In genomic region chr1:15802234-15802965, GRCh38 we compare ENCODE assay signal across 18 cellular contexts. TPM values are rescaled to one million over a fixed set of nuclear protein-coding genes. Genes with fewer than 3 reads are reported as not detected.
A peak's percentile ranks its signal among the peaks of the same experiment; 100 is the strongest.
DNase-seq lines count a peak whose midpoint lies in the region; ATAC-seq and TF ChIP-seq lines count a peak whose summit lies in the region.
"Had no signal": no experiment of that assay in that cellular context is flagged by ENCODE, and none has a peak within 500 bp of the region (broad histone marks: within the 10 kb centered on the region; RNA-seq: fewer than 3 reads in every experiment).

No MANE protein-coding gene starts in this region.

- no peak for TF ChIP-seq EP300 in upper lobe of left lung (IDR thresholded peaks at IDR 0.05)

- WGBS in upper lobe of left lung, 2 donors: 81 to 83% methylated on average over 17 of the region's 17 CpGs

- no peak overlapping the region for H3K27ac Mint-ChIP-seq in T-helper 17 cell
- H3K27ac Mint-ChIP-seq: activated CD4-positive, alpha-beta memory T cell treated with anti-CD3 and anti-CD28 coated beads for 36 hours; stimulated activated naive CD8-positive, alpha-beta T cell treated with anti-CD3 and anti-CD28 coated beads, Interleukin-15, amount 100 ng/mL, for 72 hours had no signal

- H3K27me3 Mint-ChIP-seq in T-helper 17 cell: peaks cover 10% of the 10 kb centered on the region

- H3K27me3 ChIP-seq in H7 (ENCODE audit: control insufficient read depth, insufficient read depth, low read length): no peaks in the 10 kb centered on the region
- H3K27me3 ChIP-seq in SJCRH30: no peaks in the 10 kb centered on the region
- H3K27me3 ChIP-seq in upper lobe of left lung: no peaks in the 10 kb centered on the region
- H3K27me3 ChIP-seq: gastroesophageal sphincter, Peyer's patch had no signal

- H3K4me3 Mint-ChIP-seq in T-helper 17 cell: no peak overlapping the region
- H3K4me3 Mint-ChIP-seq: activated CD4-positive, alpha-beta memory T cell treated with anti-CD3 and anti-CD28 coated beads for 36 hours; effector memory CD8-positive, alpha-beta T cell; stimulated activated naive CD8-positive, alpha-beta T cell treated with anti-CD3 and anti-CD28 coated beads, Interleukin-15, amount 100 ng/mL, for 72 hours had no signal

- no peaks in the 10 kb centered on the region for H3K36me3 Mint-ChIP-seq in T-helper 17 cell (ENCODE audit: low read depth)
- H3K36me3 Mint-ChIP-seq: activated CD4-positive, alpha-beta memory T cell treated with anti-CD3 and anti-CD28 coated beads for 36 hours had no signal

- ATAC-seq in upper lobe of left lung (ENCODE audit: low FRiP score in 2 of 2) (no peak), T-helper 17 cell (no peak), GM21360 (IDR thresholded peaks at IDR 0.05; ENCODE audit: unreplicated experiment) (no peak)
- ATAC-seq: gastroesophageal sphincter had no signal

- H3K4me3 ChIP-seq in H7 (ENCODE audit: insufficient read depth, low read depth, low read length): no peak overlapping the region
- H3K4me3 ChIP-seq in SJCRH30: no peak overlapping the region
- H3K4me3 ChIP-seq in upper lobe of left lung: no peak overlapping the region
- H3K4me3 ChIP-seq: gastroesophageal sphincter, Peyer's patch, skin epidermis had no signal

- no peaks in the 10 kb centered on the region for H3K36me3 ChIP-seq in H7 (replicated peaks; ENCODE audit: control insufficient read depth, insufficient read depth, low read length)
- H3K36me3 ChIP-seq in SJCRH30: no peaks in the 10 kb centered on the region
- H3K36me3 ChIP-seq in upper lobe of left lung: no peaks in the 10 kb centered on the region
- H3K36me3 ChIP-seq: gastroesophageal sphincter, Peyer's patch had no signal

- no peaks in the 10 kb centered on the region for H3K4me1 Mint-ChIP-seq in T-helper 17 cell

- DNase-seq in H7: peak; percentile 4
- DNase-seq in SJCRH30: peak; percentile 38 to 54
- peak; percentile 69 for DNase-seq in fibroblast of peridontal ligament (ENCODE audit: extremely low read depth)
- DNase-seq in upper lobe of left lung: no peak
- DNase-seq in NCI-H187 treated with DMSO at 0.1 percent for 48 hours (lab: John Stamatoyannopoulos, UW): no peak
- no peak for DNase-seq in T-helper 17 cell
- DNase-seq: activated CD4-positive, alpha-beta memory T cell treated with anti-CD3 and anti-CD28 coated beads for 36 hours; activated effector memory CD4-positive, alpha-beta T cell treated with anti-CD3 and anti-CD28 coated beads, Interleukin-2, amount 50 U/mL, for 16 hours; effector memory CD8-positive, alpha-beta T cell; mesenchymal stem cell; NCI-H1436 treated with DMSO at 0.1 percent for 48 hours; Peyer's patch; stimulated activated naive CD8-positive, alpha-beta T cell treated with anti-CD3 and anti-CD28 coated beads, Interleukin-15, amount 100 ng/mL, for 72 hours had no signal

- no peak for TF ChIP-seq POLR2A in upper lobe of left lung (IDR thresholded peaks at IDR 0.05)

- H3K9me3 ChIP-seq in SJCRH30 (replicated peaks) (no peaks in the 10 kb centered on the region), upper lobe of left lung (no peaks in the 10 kb centered on the region), T-helper 17 cell (ENCODE audit: control insufficient read depth, low read length, poor library complexity, severe bottlenecking) (no peaks in the 10 kb centered on the region)
- H3K9me3 ChIP-seq: gastroesophageal sphincter, Peyer's patch had no signal

- H3K27ac ChIP-seq in 22Rv1: peak overlapping the region; percentile 90; the same call in 1 of the 2 replicates
- H3K27ac ChIP-seq in SJCRH30: no peak overlapping the region
- H3K27ac ChIP-seq in upper lobe of left lung: no peak overlapping the region
- H3K27ac ChIP-seq: Peyer's patch, skin epidermis had no signal

- H3K4me1 ChIP-seq in SJCRH30: peaks cover 34% of the 10 kb centered on the region
- H3K4me1 ChIP-seq in upper lobe of left lung: peaks cover 24 to 34% (median 28%) of the 10 kb centered on the region in 4 donors

- TF ChIP-seq CTCF in 22Rv1 (IDR thresholded peaks at IDR 0.05): no peak
- TF ChIP-seq CTCF in upper lobe of left lung (IDR thresholded peaks at IDR 0.05): no peak

RNA-seq across cellular contexts. Expression of gene UQCRHL, which starts 5.0 kb away (rescaled TPM):
- total RNA-seq in H7 (2014; rRNA removed; shearing (Covaris generic)): 9.3 and 14.5 TPM in 2 replicates
- total RNA-seq in SJCRH30 (2014; rRNA removed; shearing (Covaris generic)): 8.5 and 8.6 TPM in 2 replicates
- total RNA-seq in upper lobe of left lung (1 to 10 TPM in 5 of 6 donors, under 1 TPM in 1; 0.57 to 2.1 (median 1.1) TPM), T-helper 17 cell (under 1 TPM; 0.65 to 0.81 TPM)

RNA-seq across cellular contexts. Expression of gene FBLIM1, which starts 43.8 kb away (rescaled TPM):
- total RNA-seq in H7 (2014; rRNA removed; shearing (Covaris generic)): 91.0 and 95.6 TPM in 2 replicates
- 6.7 and 9.0 TPM in 2 replicates for total RNA-seq in SJCRH30 (2014; rRNA removed; shearing (Covaris generic))
- total RNA-seq in upper lobe of left lung (10 to 100 TPM; 11.2 to 51.3 (median 35.1) TPM), T-helper 17 cell (under 1 TPM in 1 of 2 donors, not detected in 1; 0.21 TPM)
- total RNA-seq: T-helper 2 cell treated with Interferon-gamma antibody and Interleukin-4, amounts not matched to agents 100 ng/mL and 5 ng/mL, for 36 hours had no signal

RNA-seq across cellular contexts. Expression of gene SPEN, which starts 45.1 kb away (rescaled TPM):
- 19.9 and 32.9 TPM in 2 replicates for total RNA-seq in H7 (2014; rRNA removed; shearing (Covaris generic))
- 47.2 and 55.7 TPM in 2 replicates for total RNA-seq in SJCRH30 (2014; rRNA removed; shearing (Covaris generic))
- total RNA-seq in upper lobe of left lung (10 to 100 TPM; 41.5 to 73.3 (median 51.3) TPM), T-helper 17 cell (10 to 100 TPM; 73.8 to 79.1 TPM)

Comparison
In these comparisons a context has a peak if more than half of its experiments do, and no peak if none do; other contexts are left out.
1. DNase-seq: peak in H7 (single experiment), SJCRH30 (2 of 2) and fibroblast of peridontal ligament (single experiment); none in upper lobe of left lung (0 of 2), NCI-H187 treated with DMSO at 0.1 percent for 48 hours (single experiment) and T-helper 17 cell (0 of 3).